15 cellular contexts compared by ENCODE assay signal in the genomic region with DNA sequence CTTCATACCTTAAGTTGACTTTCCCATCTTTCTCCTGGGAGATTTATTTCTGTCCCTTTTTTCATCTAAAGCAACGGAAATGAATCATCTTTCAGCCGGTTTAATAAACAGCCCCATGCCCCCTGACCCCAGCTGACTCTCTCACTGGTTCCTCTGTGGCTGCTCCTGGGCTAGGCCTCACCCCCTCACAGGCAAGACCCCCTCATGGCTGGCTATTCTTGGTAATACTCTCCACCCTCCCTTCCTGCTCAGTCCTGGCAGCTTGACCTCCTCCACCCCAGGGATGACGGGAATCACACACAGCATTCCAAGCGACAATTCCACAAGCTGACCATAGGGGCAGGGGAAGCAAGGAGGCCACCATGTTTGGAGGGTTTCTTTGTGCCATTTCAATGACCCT. TPM values are rescaled to one million over a fixed set of nuclear protein-coding genes. Genes with fewer than 3 reads are reported as not detected.
DNase-seq lines count a peak whose midpoint lies in the region; ATAC-seq, FAIRE-seq and TF ChIP-seq lines count a peak whose summit lies in the region.
"Had no signal": no experiment of that assay in that cellular context is flagged by ENCODE, and none has a peak within 500 bp of the region (broad histone marks: within the 10 kb centered on the region; RNA-seq: fewer than 3 reads in every experiment).

No MANE protein-coding gene starts in this region.

- H3K4me1 ChIP-seq in GM23338 (ENCODE audit: insufficient read depth) (peaks cover 10% of the 10 kb centered on the region; the same call in 1 of the 2 replicates), osteoblast (ENCODE audit: insufficient read depth, low read length) (peaks cover 3% of the 10 kb centered on the region), sigmoid colon (peaks cover 0 to 18% (median 15%) of the 10 kb centered on the region in 4 donors)

- 65 to 69% methylated on average over 4 of the region's 4 CpGs for WGBS in sigmoid colon, 2 donors

- H3K4me3 Mint-ChIP-seq in GM23338, result no peak overlapping the region
- H3K4me3 Mint-ChIP-seq: CD8-positive, alpha-beta T cell had no signal

- H3K4me2 ChIP-seq in GM23338 (0 out of 2 replicates have a peak overlapping the region, but pooled peaks have one; percentile 19), osteoblast (ENCODE audit: insufficient read depth, low read length) (no peak overlapping the region)

- no peak for TF ChIP-seq EP300 in sigmoid colon (IDR thresholded peaks at IDR 0.05)

- FAIRE-seq in RCC 7860 (lab: Jason Lieb, UNC), result peak; percentile 72

- H3F3A ChIP-seq in GM23338 (replicated peaks; ENCODE audit: low read depth), result no peaks in the 10 kb centered on the region; the same call in 1 of the 2 replicates

- H3K27me3 Mint-ChIP-seq in GM23338 (ENCODE audit: insufficient read depth, low read depth, poor library complexity), result peaks cover 44% of the 10 kb centered on the region

- no peak for TF ChIP-seq POLR2A in sigmoid colon (IDR thresholded peaks at IDR 0.05)

- H3K4me3 ChIP-seq in GM23338 (no peak overlapping the region), fibroblast of pulmonary artery (replicated peaks; ENCODE audit: low read depth, low read length) (no peak overlapping the region), osteoblast (ENCODE audit: insufficient read depth, low read length) (no peak overlapping the region), sigmoid colon (no peak overlapping the region)
- H3K4me3 ChIP-seq: lower lobe of right lung had no signal

- peak; percentile 22 to 39; a peak in 3 of 4 replicates for TF ChIP-seq CTCF in GM23338 (conservative IDR thresholded peaks at IDR 0.05; ENCODE audit: low read depth in 2 of 2)
- TF ChIP-seq CTCF in fibroblast of pulmonary artery (IDR thresholded peaks at IDR 0.05; ENCODE audit: low read length, missing control alignments), result peak; percentile 1
- TF ChIP-seq CTCF in osteoblast (IDR thresholded peaks at IDR 0.05; ENCODE audit: extremely low read depth, low read depth, low read length), result no peak
- TF ChIP-seq CTCF in sigmoid colon (IDR thresholded peaks at IDR 0.05), result no peak
- TF ChIP-seq CTCF in GM20000 (IDR thresholded peaks at IDR 0.05; ENCODE audit: extremely low read depth, missing control alignments), result no peak

- H3K36me3 Mint-ChIP-seq in GM23338 (ENCODE audit: low read depth), result no peaks in the 10 kb centered on the region
- H3K36me3 Mint-ChIP-seq: brain; CD8-positive, alpha-beta T cell had no signal

- H3K9me3 Mint-ChIP-seq in GM23338, result no peaks in the 10 kb centered on the region; the same call in 2 of the 3 replicates
- H3K9me3 Mint-ChIP-seq: CD8-positive, alpha-beta T cell had no signal

- peak; percentile 26 for ATAC-seq in GM23338
- no peak for ATAC-seq in HG03108 (IDR thresholded peaks at IDR 0.05; ENCODE audit: unreplicated experiment)
- ATAC-seq: CD8-positive, alpha-beta T cell; lower lobe of right lung had no signal

- H3K4me1 Mint-ChIP-seq in GM23338, result peaks cover 18% of the 10 kb centered on the region

- H4K20me1 ChIP-seq in GM23338 (replicated peaks; ENCODE audit: insufficient read depth) (no peaks in the 10 kb centered on the region), osteoblast (ENCODE audit: insufficient read depth, low read length) (no peaks in the 10 kb centered on the region)

- intact Hi-C loops in sigmoid colon (cut with DNase I), result no loop called here

- H3K27ac ChIP-seq in GM23338 (ENCODE audit: low read depth) (no peak overlapping the region), osteoblast (ENCODE audit: low read depth, low read length) (no peak overlapping the region), sigmoid colon (no peak overlapping the region)
- H3K27ac ChIP-seq: lower lobe of right lung, neutrophil, spleen had no signal

- DNase-seq in GM23338 (ENCODE audit: low spot score) (peak; percentile 67), RCC 7860 (ENCODE audit: low spot score) (peak; percentile 70), fibroblast of pulmonary artery (ENCODE audit: low read depth) (peak; percentile 29), osteoblast (ENCODE audit: insufficient read length, low spot score, missing footprints) (peak; percentile 81), sigmoid colon (no peak), GM20000 (ENCODE audit: low spot score) (no peak), NCI-H2171 treated with DMSO at 0.1 percent for 48 hours (lab: John Stamatoyannopoulos, UW) (no peak)
- DNase-seq: activated gamma-delta T cell treated with Interleukin-2 at 50 U/mL for 16 hours; CD8-positive, alpha-beta T cell; lower lobe of right lung; NK-92 treated with Interleukin-12 subunit alpha and Interleukin-12 subunit beta, amount 100 ng/mL, for 24 hours; spleen had no signal

- H3K9me3 ChIP-seq in osteoblast (ENCODE audit: low read depth, low read length) (no peaks in the 10 kb centered on the region), sigmoid colon (no peaks in the 10 kb centered on the region)
- H3K9me3 ChIP-seq: lower lobe of right lung, neutrophil, spleen had no signal

- no peaks in the 10 kb centered on the region for H3K36me3 ChIP-seq in GM23338 (ENCODE audit: insufficient read depth)
- H3K36me3 ChIP-seq in osteoblast (ENCODE audit: insufficient read depth, low read length), result no peaks in the 10 kb centered on the region
- no peaks in the 10 kb centered on the region for H3K36me3 ChIP-seq in sigmoid colon
- H3K36me3 ChIP-seq: lower lobe of right lung, neutrophil, spleen had no signal

- no peak overlapping the region for H2AFZ ChIP-seq in GM23338
- H2AFZ ChIP-seq in osteoblast (ENCODE audit: low read length), result peak overlapping the region; percentile 39

- no peaks in the 10 kb centered on the region for H3K79me2 ChIP-seq in GM23338 (replicated peaks; ENCODE audit: insufficient read depth)
- no peaks in the 10 kb centered on the region for H3K79me2 ChIP-seq in osteoblast (ENCODE audit: insufficient read depth, low read length)

- H3K27ac Mint-ChIP-seq in GM23338, result no peak overlapping the region
- H3K27ac Mint-ChIP-seq: brain; CD8-positive, alpha-beta T cell had no signal

- H3K27me3 ChIP-seq in GM23338 (ENCODE audit: insufficient read depth), result peaks cover 46% of the 10 kb centered on the region
- H3K27me3 ChIP-seq in osteoblast (ENCODE audit: insufficient read depth, low read length), result peaks cover 48% of the 10 kb centered on the region
- peaks cover 10 to 48% (median 29%) of the 10 kb centered on the region in 3 donors for H3K27me3 ChIP-seq in sigmoid colon

- H3K9me2 ChIP-seq in GM23338 (ENCODE audit: insufficient read depth), result no peaks in the 10 kb centered on the region

RNA-seq across cellular contexts. Expression of gene ADAP2, which starts 1.5 kb away (rescaled TPM):
- total RNA-seq in GM23338 (2014; rRNA removed; shearing (Covaris generic)), result 0.94 and 2.9 TPM in 2 replicates
- polyA plus RNA-seq in GM23338 (2016; fragmentation: Nextera tagmentation; extraction: Ambion mirVana) (0.80 and 0.94 TPM in 2 replicates), sigmoid colon (10 to 100 TPM in 1 of 3 donors, 1 to 10 TPM in 2; 9.0 to 15.0 (median 9.9) TPM)
- total RNA-seq in osteoblast (0.29 and 0.72 TPM in 2 replicates), sigmoid colon (10 to 100 TPM; 11.8 to 20.8 (median 18.4) TPM)

RNA-seq across cellular contexts. Expression of gene TEFM, which starts 14.2 kb away (rescaled TPM):
- total RNA-seq in GM23338 (2014; rRNA removed; shearing (Covaris generic)), result 10.9 and 15.9 TPM in 2 replicates
- polyA plus RNA-seq in GM23338 (2016; fragmentation: Nextera tagmentation; extraction: Ambion mirVana) (29.4 and 33.3 TPM in 2 replicates), sigmoid colon (10 to 100 TPM; 13.2 to 18.7 (median 14.3) TPM)
- total RNA-seq in osteoblast (10.9 and 13.6 TPM in 2 replicates), sigmoid colon (10 to 100 TPM in 2 of 4 donors, 1 to 10 TPM in 2; 6.9 to 12.3 (median 10.7) TPM)

RNA-seq across cellular contexts. Expression of gene RNF135, which starts 50.6 kb away (rescaled TPM):
- 3.7 and 9.4 TPM in 2 replicates for total RNA-seq in GM23338 (2014; rRNA removed; shearing (Covaris generic))
- 6.8 and 9.8 TPM in 2 replicates for polyA plus RNA-seq in GM23338 (2016; fragmentation: Nextera tagmentation; extraction: Ambion mirVana)
- 10.6 and 11.2 TPM in 2 replicates for total RNA-seq in osteoblast
- 10 to 100 TPM; 17.9 to 25.3 (median 18.8) TPM for total RNA-seq in sigmoid colon
- polyA plus RNA-seq in sigmoid colon, result 10 to 100 TPM; 13.0 to 28.2 (median 26.1) TPM

Comparison
In these comparisons a context has a peak if more than half of its experiments do, and no peak if none do; other contexts are left out.
1. DNase-seq: peak in GM23338 (single experiment), RCC 7860 (single experiment), fibroblast of pulmonary artery (single experiment) and osteoblast (single experiment); none in sigmoid colon (single experiment), GM20000 (single experiment) and NCI-H2171 treated with DMSO at 0.1 percent for 48 hours (single experiment).
2. CTCF ChIP-seq: peak in GM23338 (2 of 2) and fibroblast of pulmonary artery (single experiment); none in osteoblast (single experiment), sigmoid colon (0 of 4) and GM20000 (single experiment).